9 cellular contexts compared by ENCODE assay signal in genomic region chr18:62287753-62288668, GRCh38. TPM values are rescaled to one million over a fixed set of nuclear protein-coding genes. Genes with fewer than 3 reads are reported as not detected.
DNase-seq lines count a peak whose midpoint lies in the region; ATAC-seq and TF ChIP-seq lines count a peak whose summit lies in the region.
"Had no signal": no experiment of that assay in that cellular context is flagged by ENCODE, and none has a peak within 500 bp of the region (broad histone marks: within the 10 kb centered on the region; RNA-seq: fewer than 3 reads in every experiment).

No MANE protein-coding gene starts in this region.

- peaks cover 10 to 76% (median 22%) of the 10 kb centered on the region in 10 experiments; a peak in 18 of 20 replicates for H3K4me1 ChIP-seq in BLaER1 treated with 17β-estradiol and CSF1 and Interleukin-3, amounts not matched to agents 10 nM and 100 nM

- H3K36me3 Mint-ChIP-seq in activated B cell treated with CpG ODN at 0.5 μM for 24 hours (ENCODE audit: low read depth), result peaks cover 41% of the 10 kb centered on the region

- TF ChIP-seq CTCF in activated B cell treated with CpG ODN at 0.5 μM for 24 hours (IDR thresholded peaks at IDR 0.05), result no peak

- H4K20me1 ChIP-seq in BLaER1 treated with 17β-estradiol and CSF1 and Interleukin-3, amounts not matched to agents 10 nM and 100 nM, result peaks cover 0 to 44% (median 0%) of the 10 kb centered on the region in 11 experiments; a peak in 2 of 22 replicates

- H3K27me3 ChIP-seq in BLaER1 treated with 17β-estradiol and CSF1 and Interleukin-3, amounts not matched to agents 10 nM and 100 nM, result no peaks in the 10 kb centered on the region

- H3K36me3 ChIP-seq in BLaER1 treated with 17β-estradiol and CSF1 and Interleukin-3, amounts not matched to agents 10 nM and 100 nM, result peaks cover 32 to 89% (median 61%) of the 10 kb centered on the region in 11 experiments

- no peaks in the 10 kb centered on the region for H3K9me3 ChIP-seq in BLaER1 treated with 17β-estradiol and CSF1 and Interleukin-3, amounts not matched to agents 10 nM and 100 nM (replicated peaks in 1 of 11)

- ATAC-seq in GM19467 (IDR thresholded peaks at IDR 0.05; ENCODE audit: unreplicated experiment), result peak; percentile 53
- ATAC-seq in HG03139 (IDR thresholded peaks at IDR 0.05; ENCODE audit: unreplicated experiment), result peak; percentile 78
- peak; percentile 9 for ATAC-seq in activated B cell treated with CpG ODN at 0.5 μM for 24 hours (ENCODE audit: low read depth)

- peaks cover 26% of the 10 kb centered on the region for H3K4me1 Mint-ChIP-seq in activated B cell treated with CpG ODN at 0.5 μM for 24 hours

- peak overlapping the region in 5 of 11 experiments; percentile 44 to 78 (median 48); a peak in 9 of 22 replicates for H3K27ac ChIP-seq in BLaER1 treated with 17β-estradiol and CSF1 and Interleukin-3, amounts not matched to agents 10 nM and 100 nM

- peak overlapping the region; percentile 72 for H3K27ac Mint-ChIP-seq in activated B cell treated with CpG ODN at 0.5 μM for 24 hours

- H3K9me3 Mint-ChIP-seq in activated B cell treated with CpG ODN at 0.5 μM for 24 hours, result no peaks in the 10 kb centered on the region

- H3K4me2 ChIP-seq in BLaER1 treated with 17β-estradiol and CSF1 and Interleukin-3, amounts not matched to agents 10 nM and 100 nM, result peak overlapping the region in 7 of 11 experiments; percentile 9 to 78 (median 61); a peak in 12 of 22 replicates

- POLR2A ChIA-PET in activated B cell treated with CpG ODN at 0.5 μM for 24 hours (lab: Charles Lee), result no interaction called here

- H3K4me3 ChIP-seq in BLaER1 treated with 17β-estradiol and CSF1 and Interleukin-3, amounts not matched to agents 10 nM and 100 nM, result no peak overlapping the region

- CTCF ChIA-PET in activated B cell treated with CpG ODN at 0.5 μM for 24 hours (lab: Charles Lee), result interaction anchor here (0.6 to 1.3 kb wide), 2 partner anchors 37 to 114 kb away, joined by 4 read pairs; partner anchors contain the start of gene TNFRSF11A

- peak overlapping the region; percentile 54 for H3K4me3 Mint-ChIP-seq in activated B cell treated with CpG ODN at 0.5 μM for 24 hours

- no peak for DNase-seq in activated B cell treated with CpG ODN at 0.5 μM for 24 hours
- no peak for DNase-seq in occipital lobe (lab: John Stamatoyannopoulos, UW)
- no peak for DNase-seq in stimulated activated CD4-positive, alpha-beta T cell treated with anti-CD3 and anti-CD28 coated beads, Interleukin-4, amount 100 ng/mL, for 1 hour
- DNase-seq in NCI-H510A treated with DMSO at 0.1 percent for 48 hours (lab: John Stamatoyannopoulos, UW), result no peak
- DNase-seq in epidermal melanocyte (ENCODE audit: insufficient read length, low spot score), result no peak
- DNase-seq: NCI-H2029 had no signal

- intact Hi-C loops in activated B cell treated with CpG ODN at 0.5 μM for 24 hours (cut with micrococcal nuclease), result loop anchor here (1.0 to 5.0 kb wide), 5 partner anchors 8 to 234 kb away; partner anchors contain the start of genes PIGN, RELCH and ZCCHC2

- no peaks in the 10 kb centered on the region for H3K27me3 Mint-ChIP-seq in activated B cell treated with CpG ODN at 0.5 μM for 24 hours

- peak overlapping the region in 2 of 11 experiments; percentile 10 to 25; a peak in 5 of 22 replicates for H3K9ac ChIP-seq in BLaER1 treated with 17β-estradiol and CSF1 and Interleukin-3, amounts not matched to agents 10 nM and 100 nM

RNA-seq across cellular contexts. Expression of gene TNFRSF11A, which starts 37.1 kb away (rescaled TPM):
- 0.07 and 0.24 TPM in 2 replicates for total RNA-seq in activated B cell treated with CpG ODN at 0.5 μM for 24 hours
- total RNA-seq in occipital lobe, result 1.6 TPM

Comparison
In these comparisons a context has a peak if more than half of its experiments do, and no peak if none do; other contexts are left out.
1. ATAC-seq: peak in every context shown above with its lines; median percentile 78 in HG03139; 53 in GM19467; 9 in activated B cell treated with CpG ODN at 0.5 μM for 24 hours.